ENCODE assay signal across 18 cellular contexts in genomic region chr19:13962738-13963602, GRCh38. TPM values are rescaled to one million over a fixed set of nuclear protein-coding genes. Genes with fewer than 3 reads are reported as not detected.
DNase-seq lines count a peak whose midpoint lies in the region; ATAC-seq and TF ChIP-seq lines count a peak whose summit lies in the region.
"Had no signal": no experiment of that assay in that cellular context is flagged by ENCODE, and none has a peak within 500 bp of the region (broad histone marks: within the 10 kb centered on the region; RNA-seq: fewer than 3 reads in every experiment).

No MANE protein-coding gene starts in this region.

- ATAC-seq in omental fat pad (ENCODE audit: low FRiP score) (peak; percentile 15), HG02981 (IDR thresholded peaks at IDR 0.05; ENCODE audit: unreplicated experiment) (no peak)
- ATAC-seq: activated T-helper 17 cell treated with anti-CD3 and anti-CD28 coated beads, Interleukin-2, amount 50 U/mL, for 72 hours; effector memory CD8-positive, alpha-beta T cell had no signal

- H3K36me3 ChIP-seq in left ventricle myocardium inferior: peaks cover 94% of the 10 kb centered on the region

- H3K27me3 ChIP-seq in left ventricle myocardium inferior (ENCODE audit: low read depth) (no peaks in the 10 kb centered on the region), dorsolateral prefrontal cortex (no peaks in the 10 kb centered on the region)
- H3K27me3 ChIP-seq: spleen, tibial nerve had no signal

- peaks cover 7% of the 10 kb centered on the region for H3K4me1 ChIP-seq in left ventricle myocardium inferior
- H3K4me1 ChIP-seq: spleen had no signal

- TF ChIP-seq CTCF in RWPE1 (conservative IDR thresholded peaks at IDR 0.05; ENCODE audit: low read depth): no peak
- TF ChIP-seq CTCF in left ventricle myocardium inferior (IDR thresholded peaks at IDR 0.05; ENCODE audit: borderline replicate concordance): no peak
- TF ChIP-seq CTCF in omental fat pad (IDR thresholded peaks at IDR 0.05): no peak
- no peak for TF ChIP-seq CTCF in dorsolateral prefrontal cortex (IDR thresholded peaks at IDR 0.05 in 54 of 56, conservative IDR thresholded peaks at IDR 0.05 in 2 of 56; ENCODE audit: low read depth in 1 of 56, partially characterized antibody in 56 of 56)

- peak overlapping the region; percentile 10; the same call in 1 of the 2 replicates for H3K27ac ChIP-seq in RWPE1
- H3K27ac ChIP-seq in left ventricle myocardium inferior (replicated peaks): no peak overlapping the region
- peak overlapping the region in 6 of 59 donors; percentile 1 to 36 (median 12) for H3K27ac ChIP-seq in dorsolateral prefrontal cortex
- H3K27ac ChIP-seq: spleen, tibial nerve had no signal

- DNase-seq in 8988T: peak; percentile 18
- no peak for DNase-seq in RWPE1 (ENCODE audit: low spot score)
- no peak for DNase-seq in left ventricle myocardium inferior
- DNase-seq in omental fat pad (ENCODE audit: low spot score): no peak
- DNase-seq in activated CD8-positive, alpha-beta memory T cell treated with anti-CD3 and anti-CD28 coated beads, Interleukin-2, amount 50 U/mL, for 4 hours: no peak
- DNase-seq in H4 (ENCODE audit: low spot score): no peak
- DNase-seq in dorsolateral prefrontal cortex: no peak
- DNase-seq: ACHN; activated CD4-positive, alpha-beta T cell treated with anti-CD3 and anti-CD28 coated beads, Interleukin-2, amount 50 U/mL, for 48 hours; effector memory CD8-positive, alpha-beta T cell; head of caudate nucleus; Kasumi-1; NCI-H187; spleen; T-helper 9 cell had no signal

- POLR2A ChIA-PET in RWPE1 (lab: Yijun Ruan, JAX; ENCODE audit: low non-redundant PET): no interaction called here

- intact Hi-C loops in left ventricle myocardium inferior (cut with micrococcal nuclease): no loop called here
- intact Hi-C loops in dorsolateral prefrontal cortex (cut with DNase I): no loop called here

- no peaks in the 10 kb centered on the region for H3K9me3 ChIP-seq in left ventricle myocardium inferior (replicated peaks)
- H3K9me3 ChIP-seq: spleen, tibial nerve had no signal

- CTCF ChIA-PET in RWPE1 (lab: Yijun Ruan, JAX): no interaction called here

- H3K4me3 ChIP-seq in left ventricle myocardium inferior (peak overlapping the region; percentile 24), dorsolateral prefrontal cortex (peak overlapping the region in 1 of 59 donors; percentile 7)
- H3K4me3 ChIP-seq: spleen, tibial nerve had no signal

RNA-seq across cellular contexts. Expression of gene DCAF15, which starts 10.7 kb away (rescaled TPM):
- total RNA-seq in left ventricle myocardium inferior: 17.0 TPM
- 10 to 100 TPM in 3 of 4 donors, 1 to 10 TPM in 1; 8.9 to 22.9 (median 11.9) TPM for total RNA-seq in omental fat pad
- 13.8 and 14.2 TPM in 2 replicates for total RNA-seq in H4 (2014; rRNA removed; shearing (Covaris generic))
- total RNA-seq in dorsolateral prefrontal cortex: 10 to 100 TPM; 12.2 to 26.7 (median 17.6) TPM

RNA-seq across cellular contexts. Expression of gene PODNL1, which starts 24.8 kb away (rescaled TPM):
- 1.9 TPM for total RNA-seq in left ventricle myocardium inferior
- total RNA-seq in omental fat pad: not detected
- total RNA-seq in H4 (2014; rRNA removed; shearing (Covaris generic)): 2.9 and 4.9 TPM in 2 replicates
- total RNA-seq in dorsolateral prefrontal cortex: 1 to 10 TPM in 109 of 120 experiments, under 1 TPM in 9, not detected in 2; 0.41 to 9.2 (median 2.3) TPM

RNA-seq across cellular contexts. Expression of gene RFX1, which starts 43.1 kb away (rescaled TPM):
- total RNA-seq in left ventricle myocardium inferior (15.2 TPM), omental fat pad (1 to 10 TPM; 2.8 to 7.6 (median 3.2) TPM), dorsolateral prefrontal cortex (10 to 100 TPM in 109 of 120 experiments, 1 to 10 TPM in 11; 7.9 to 26.0 (median 14.0) TPM)
- total RNA-seq in H4 (2014; rRNA removed; shearing (Covaris generic)): 1.1 and 2.0 TPM in 2 replicates

RNA-seq across cellular contexts. Expression of gene CC2D1A, which starts 57.0 kb away (rescaled TPM):
- total RNA-seq in left ventricle myocardium inferior: 20.1 TPM
- 10 to 100 TPM; 12.3 to 24.9 (median 15.6) TPM for total RNA-seq in omental fat pad
- 13.5 and 14.9 TPM in 2 replicates for total RNA-seq in H4 (2014; rRNA removed; shearing (Covaris generic))
- total RNA-seq in dorsolateral prefrontal cortex: 100 to 1,000 TPM in 8 of 120 experiments, 10 to 100 TPM in 112; 50.4 to 138 (median 75.1) TPM

RNA-seq across cellular contexts. Expression of gene BRME1, which starts 57.1 kb away (rescaled TPM):
- total RNA-seq in left ventricle myocardium inferior (0.82 TPM), omental fat pad (under 1 TPM in 2 of 4 donors, not detected in 2; 0.46 to 0.95 TPM), dorsolateral prefrontal cortex (10 to 100 TPM in 23 of 120 experiments, 1 to 10 TPM in 97; 2.8 to 13.5 (median 8.1) TPM)
- 2.3 and 5.3 TPM in 2 replicates for total RNA-seq in H4 (2014; rRNA removed; shearing (Covaris generic))
